Comparison of ENCODE assay signal across 27 cellular contexts in the genomic region with DNA sequence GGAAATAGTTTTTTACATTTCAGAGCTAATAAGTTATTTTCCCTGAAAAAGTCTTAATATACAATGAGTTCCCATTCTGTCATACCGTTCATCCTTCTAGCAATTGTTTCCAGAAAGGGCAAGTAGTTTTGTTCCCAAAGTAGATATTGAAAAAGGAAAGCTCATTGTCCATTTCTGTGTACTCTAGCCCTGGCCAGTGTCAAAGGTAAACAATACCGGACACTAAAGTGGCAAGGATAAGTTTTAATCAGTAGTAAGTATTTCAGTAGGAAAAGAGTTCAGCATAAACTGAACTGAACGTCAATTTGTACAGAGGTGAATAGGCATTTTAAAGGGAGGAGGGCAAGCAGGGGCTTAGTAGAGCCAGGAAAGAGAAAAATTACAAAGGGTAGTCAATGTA.
"Had no signal": no experiment of that assay in that cellular context is flagged by ENCODE, and none has a peak within 500 bp of the region (broad histone marks: within the 10 kb centered on the region; RNA-seq: fewer than 3 reads in every experiment).

No MANE protein-coding gene starts in this region.

- H3K4me1 Mint-ChIP-seq: immature natural killer cell, natural killer cell had no signal

- H3K27ac Mint-ChIP-seq: mesothelial cell of epicardium; naive B cell; natural killer cell; stimulated activated naive B cell treated with anti-CD40 and anti-IgM and Interleukin-4, amounts not matched to agents 10 μg/mL and 1 μg/mL and 100 μg/mL, for 72 hours had no signal

- H3K27me3 Mint-ChIP-seq: naive B cell; stimulated activated naive B cell treated with anti-CD40 and anti-IgM and Interleukin-4, amounts not matched to agents 10 μg/mL and 1 μg/mL and 100 μg/mL, for 72 hours had no signal

- H3K4me3 ChIP-seq: left ventricle myocardium inferior, lung, ovary, prostate gland, smooth muscle cell, stomach, suprapubic skin, thoracic aorta, tibial artery, upper lobe of right lung had no signal

- H3K9me3 ChIP-seq: left ventricle myocardium inferior, ovary, prostate gland, stomach, suprapubic skin, thoracic aorta, tibial artery, upper lobe of right lung had no signal

- H3K36me3 ChIP-seq: left ventricle myocardium inferior, ovary, prostate gland, stomach, suprapubic skin, thoracic aorta, tibial artery, upper lobe of right lung had no signal

- H3K27ac ChIP-seq: left ventricle myocardium inferior, ovary, prostate gland, stomach, suprapubic skin, thoracic aorta, tibial artery, upper lobe of right lung had no signal

- H3K36me3 Mint-ChIP-seq: immature natural killer cell, naive B cell, natural killer cell had no signal

- H3K9me3 Mint-ChIP-seq: immature natural killer cell; mesothelial cell of epicardium; natural killer cell; stimulated activated naive B cell treated with anti-CD40 and anti-IgM and Interleukin-4, amounts not matched to agents 10 μg/mL and 1 μg/mL and 100 μg/mL, for 72 hours had no signal

- H3K4me3 Mint-ChIP-seq: immature natural killer cell; mesothelial cell of epicardium; naive B cell; natural killer cell; stimulated activated naive B cell treated with anti-CD40 and anti-IgM and Interleukin-4, amounts not matched to agents 10 μg/mL and 1 μg/mL and 100 μg/mL, for 72 hours had no signal

- H3K27me3 ChIP-seq: ovary, stomach, suprapubic skin, tibial artery, upper lobe of right lung had no signal

- H3K4me1 ChIP-seq: prostate gland had no signal

- DNase-seq: hypothalamus; immature natural killer cell; kidney; left colon; left ventricle myocardium inferior; mesendoderm; naive B cell; natural killer cell; ovary; retina; right cardiac atrium; stimulated activated CD4-positive, alpha-beta T cell treated with anti-CD3 and anti-CD28 coated beads, Interleukin-1b, Interleukin-23, amount 100 ng/mL, for 48 hours; stimulated activated CD4-positive, alpha-beta T cell treated with anti-CD3 and anti-CD28 coated beads, Interleukin-2, amount 100 ng/mL, for 48 hours; stimulated activated CD4-positive, alpha-beta T cell treated with anti-CD3 and anti-CD28 coated beads, Interleukin-4, amount 100 ng/mL, for 4 hours; stimulated activated CD8-positive, alpha-beta memory T cell treated with anti-CD3 and anti-CD28 coated beads, Interleukin-4, amount 100 ng/mL, for 48 hours; stimulated activated naive B cell treated with anti-CD40 and anti-IgM and Interleukin-4, amounts not matched to agents 10 μg/mL and 1 μg/mL and 100 μg/mL, for 72 hours; stimulated activated naive CD8-positive, alpha-beta T cell treated with anti-CD3 and anti-CD28 coated beads, Interleukin-15, Interleukin-2, amounts not matched to agents 100 U/mL and 50 U/mL, for 24 hours; stomach; tibial artery; trophoblast cell; upper lobe of right lung had no signal

- ATAC-seq: left colon; natural killer cell; stimulated activated naive B cell treated with anti-CD40 and anti-IgM and Interleukin-4, amounts not matched to agents 10 μg/mL and 1 μg/mL and 100 μg/mL, for 72 hours; stimulated activated naive CD8-positive, alpha-beta T cell treated with anti-CD3 and anti-CD28 coated beads, Interleukin-15, Interleukin-2, amounts not matched to agents 100 U/mL and 50 U/mL, for 24 hours; upper lobe of right lung had no signal
